In genomic region chr2:168684921-168685618, GRCh38 we compare ENCODE assay signal across 17 cellular contexts.
"Had no signal": no experiment of that assay in that cellular context is flagged by ENCODE, and none has a peak within 500 bp of the region (broad histone marks: within the 10 kb centered on the region; RNA-seq: fewer than 3 reads in every experiment).

No MANE protein-coding gene starts in this region.

- H3K4me3 Mint-ChIP-seq: activated T-helper 1 cell treated with anti-CD3 and anti-CD28 coated beads, Interleukin-12 subunit alpha, Interleukin-12 subunit beta, Interleukin-2, Interleukin-4 antibody, amounts not matched to agents 30 ng/mL and 10 ng/mL and 1 ng/mL, durations not matched to agents 14 hours and 24 hours and 36 hours; neural crest cell; T-helper 1 cell treated with Interleukin-12 subunit alpha and Interleukin-12 subunit beta and Interleukin-4 antibody, amounts not matched to agents 30 μg/mL and 1 μg/mL, for 36 hours had no signal

- H3K27ac Mint-ChIP-seq: activated naive CD4-positive, alpha-beta T cell treated with anti-CD3 and anti-CD28 coated beads, Interleukin-2, amount 50 U/mL, for 72 hours; activated T-helper 1 cell treated with anti-CD3 and anti-CD28 coated beads, Interleukin-12 subunit alpha, Interleukin-12 subunit beta, Interleukin-2, Interleukin-4 antibody, amounts not matched to agents 30 ng/mL and 10 ng/mL and 1 ng/mL, durations not matched to agents 14 hours and 24 hours and 36 hours; progenitor cell of endocrine pancreas; T-helper 1 cell treated with Interleukin-12 subunit alpha and Interleukin-12 subunit beta and Interleukin-4 antibody, amounts not matched to agents 30 μg/mL and 1 μg/mL, for 36 hours had no signal

- FAIRE-seq: urothelium cell line had no signal

- H3K27me3 Mint-ChIP-seq: progenitor cell of endocrine pancreas had no signal

- H3K36me3 Mint-ChIP-seq: activated naive CD4-positive, alpha-beta T cell treated with anti-CD3 and anti-CD28 coated beads, Interleukin-2, amount 50 U/mL, for 72 hours had no signal

- DNase-seq: activated CD4-positive, alpha-beta T cell treated with anti-CD3 and anti-CD28 coated beads, Interleukin-2, amount 50 U/mL, for 48 hours; activated gamma-delta T cell treated with Interleukin-2 at 50 U/mL for 16 hours; amniotic stem cell; colonic mucosa; head of caudate nucleus; kidney; stimulated activated CD4-positive, alpha-beta T cell treated with anti-CD3 and anti-CD28 coated beads, Interleukin-2, amount 100 ng/mL, for 24 hours; stimulated activated naive CD8-positive, alpha-beta T cell treated with anti-CD3 and anti-CD28 coated beads, Interleukin-15, Interleukin-2, amounts not matched to agents 100 U/mL and 50 U/mL, for 24 hours; substantia nigra; tibial artery had no signal

- ATAC-seq: activated naive CD4-positive, alpha-beta T cell treated with anti-CD3 and anti-CD28 coated beads, Interleukin-2, amount 50 U/mL, for 72 hours; left lobe of liver; stimulated activated naive CD8-positive, alpha-beta T cell treated with anti-CD3 and anti-CD28 coated beads, Interleukin-15, Interleukin-2, amounts not matched to agents 100 U/mL and 50 U/mL, for 24 hours had no signal

- H3K27ac ChIP-seq: colonic mucosa, tibial artery had no signal

- H3K9me3 Mint-ChIP-seq: activated naive CD4-positive, alpha-beta T cell treated with anti-CD3 and anti-CD28 coated beads, Interleukin-2, amount 50 U/mL, for 72 hours; activated T-helper 1 cell treated with anti-CD3 and anti-CD28 coated beads, Interleukin-12 subunit alpha, Interleukin-12 subunit beta, Interleukin-2, Interleukin-4 antibody, amounts not matched to agents 30 ng/mL and 10 ng/mL and 1 ng/mL, durations not matched to agents 14 hours and 24 hours and 36 hours; neural crest cell; T-helper 1 cell treated with Interleukin-12 subunit alpha and Interleukin-12 subunit beta and Interleukin-4 antibody, amounts not matched to agents 30 μg/mL and 1 μg/mL, for 36 hours had no signal
